ENCODE assay signal across 22 cellular contexts in the genomic region with DNA sequence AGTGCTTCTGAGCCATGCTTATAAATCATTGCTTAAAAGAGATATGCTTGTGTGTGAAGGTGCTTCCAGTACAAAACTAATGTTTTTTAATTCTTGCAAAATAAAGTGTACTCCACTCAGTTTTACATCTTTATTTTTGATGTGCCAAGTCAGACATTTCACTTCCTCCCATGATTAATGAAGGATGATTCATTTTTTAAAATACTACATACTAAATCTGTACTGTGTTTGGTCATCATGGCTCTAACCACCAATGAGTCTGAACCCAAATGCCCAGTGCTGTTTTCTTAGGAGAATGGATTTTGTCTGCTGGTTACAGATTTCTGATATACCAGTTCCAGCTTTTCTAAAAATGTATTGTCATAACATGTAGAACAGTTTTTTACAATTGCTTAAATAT. TPM values are rescaled to one million over a fixed set of nuclear protein-coding genes. Genes with fewer than 3 reads are reported as not detected.
DNase-seq lines count a peak whose midpoint lies in the region; ATAC-seq and TF ChIP-seq lines count a peak whose summit lies in the region.
"Had no signal": no experiment of that assay in that cellular context is flagged by ENCODE, and none has a peak within 500 bp of the region (broad histone marks: within the 10 kb centered on the region; RNA-seq: fewer than 3 reads in every experiment).

No MANE protein-coding gene starts in this region.

- H3K79me2 ChIP-seq in smooth muscle cell (ENCODE audit: low read depth): no peaks in the 10 kb centered on the region

- intact Hi-C loops in dendritic cell treated with granulocyte-macrophage colony-stimulating factor and Interleukin-4, amounts not matched to agents 40 ng/mL and 50 ng/mL, for 4 days (cut with micrococcal nuclease): loop anchor here (5.0 kb wide), 1 partner anchor 34 kb away; no protein-coding TSS in a partner anchor
- intact Hi-C loops in naive thymus-derived CD4-positive, alpha-beta T cell (cut with micrococcal nuclease): no loop called here
- intact Hi-C loops in activated CD4-positive, alpha-beta T cell treated with anti-CD3 and anti-CD28 coated beads for 36 hours (cut with DNase I, micrococcal nuclease): no loop called here

- DNase-seq in ELR (ENCODE audit: low read depth) (peak; percentile 53), NCI-H226 (peak; percentile 6), smooth muscle cell (lab: John Stamatoyannopoulos, UW; ENCODE audit: unreplicated experiment) (no peak)
- no peak for DNase-seq in naive thymus-derived CD4-positive, alpha-beta T cell
- DNase-seq in activated CD4-positive, alpha-beta T cell treated with anti-CD3 and anti-CD28 coated beads for 36 hours: no peak
- DNase-seq: activated gamma-delta T cell; BE2C; body of pancreas; DMS53; effector CD4-positive, alpha-beta T cell; immature natural killer cell; mesendoderm; NCI-H1436 treated with DMSO at 0.1 percent for 48 hours; NCI-H446; T-helper 1 cell had no signal

- TF ChIP-seq CTCF in smooth muscle cell (IDR thresholded peaks at IDR 0.05; ENCODE audit: borderline replicate concordance, insufficient read depth, poor library complexity, severe bottlenecking): no peak

- H3K36me3 ChIP-seq in naive thymus-derived CD4-positive, alpha-beta T cell (ENCODE audit: control insufficient read depth in 2 of 3, insufficient read depth in 3 of 3, low read length in 3 of 3): no peaks in the 10 kb centered on the region
- no peaks in the 10 kb centered on the region for H3K36me3 ChIP-seq in smooth muscle cell (ENCODE audit: low read depth)
- H3K36me3 ChIP-seq: BE2C, neural progenitor cell had no signal

- no peak overlapping the region for H3K27ac ChIP-seq in naive thymus-derived CD4-positive, alpha-beta T cell (ENCODE audit: low read depth, low read length)
- H3K27ac ChIP-seq in smooth muscle cell (ENCODE audit: low read depth): no peak overlapping the region
- H3K27ac ChIP-seq: body of pancreas, neural progenitor cell had no signal

- no peak overlapping the region for H3K9ac ChIP-seq in smooth muscle cell (ENCODE audit: low read depth)
- H3K9ac ChIP-seq: neural progenitor cell had no signal

- H3K9me3 ChIP-seq in naive thymus-derived CD4-positive, alpha-beta T cell (ENCODE audit: control insufficient read depth in 2 of 3, low read length in 3 of 3): no peaks in the 10 kb centered on the region
- H3K9me3 ChIP-seq in smooth muscle cell (replicated peaks; ENCODE audit: low read depth): no peaks in the 10 kb centered on the region
- H3K9me3 ChIP-seq: BE2C, body of pancreas had no signal

- no peak overlapping the region for H2AFZ ChIP-seq in smooth muscle cell (ENCODE audit: low read depth)
- H2AFZ ChIP-seq: neural progenitor cell had no signal

- peaks cover 39% of the 10 kb centered on the region for H3K4me1 Mint-ChIP-seq in dendritic cell treated with granulocyte-macrophage colony-stimulating factor and Interleukin-4, amounts not matched to agents 40 ng/mL and 50 ng/mL, for 4 days (ENCODE audit: low read depth)
- no peaks in the 10 kb centered on the region for H3K4me1 Mint-ChIP-seq in naive thymus-derived CD4-positive, alpha-beta T cell
- no peaks in the 10 kb centered on the region for H3K4me1 Mint-ChIP-seq in activated CD4-positive, alpha-beta T cell treated with anti-CD3 and anti-CD28 coated beads for 36 hours
- H3K4me1 Mint-ChIP-seq: immature natural killer cell had no signal

- no peaks in the 10 kb centered on the region for H3K27me3 Mint-ChIP-seq in dendritic cell treated with granulocyte-macrophage colony-stimulating factor and Interleukin-4, amounts not matched to agents 40 ng/mL and 50 ng/mL, for 4 days
- H3K27me3 Mint-ChIP-seq in naive thymus-derived CD4-positive, alpha-beta T cell: peaks cover 0 to 6% (median 0%) of the 10 kb centered on the region in 5 donors
- no peaks in the 10 kb centered on the region for H3K27me3 Mint-ChIP-seq in activated CD4-positive, alpha-beta T cell treated with anti-CD3 and anti-CD28 coated beads for 36 hours

- CTCF ChIA-PET in naive thymus-derived CD4-positive, alpha-beta T cell (lab: Charles Lee): interaction anchor here (0.7 kb wide), 1 partner anchor 1782 kb away, joined by 3 read pairs; no protein-coding TSS in a partner anchor
- CTCF ChIA-PET in activated CD4-positive, alpha-beta T cell treated with anti-CD3 and anti-CD28 coated beads for 36 hours (lab: Charles Lee): no interaction called here

- POLR2A ChIA-PET in naive thymus-derived CD4-positive, alpha-beta T cell (lab: Charles Lee): no interaction called here
- POLR2A ChIA-PET in activated CD4-positive, alpha-beta T cell treated with anti-CD3 and anti-CD28 coated beads for 36 hours (lab: Charles Lee): no interaction called here

- H3K4me1 ChIP-seq in naive thymus-derived CD4-positive, alpha-beta T cell (ENCODE audit: control insufficient read depth in 2 of 2, insufficient read depth in 2 of 2, low read length in 2 of 2): no peaks in the 10 kb centered on the region
- no peaks in the 10 kb centered on the region for H3K4me1 ChIP-seq in smooth muscle cell (ENCODE audit: low read depth)
- H3K4me1 ChIP-seq: BE2C, body of pancreas, neural progenitor cell had no signal

- no peaks in the 10 kb centered on the region for H3F3A ChIP-seq in smooth muscle cell (ENCODE audit: low read depth)

- H3K4me3 ChIP-seq in naive thymus-derived CD4-positive, alpha-beta T cell (ENCODE audit: low read length): no peak overlapping the region
- H3K4me3 ChIP-seq in smooth muscle cell: no peak overlapping the region
- H3K4me3 ChIP-seq: body of pancreas, neural progenitor cell had no signal

- no peaks in the 10 kb centered on the region for H4K20me1 ChIP-seq in smooth muscle cell (ENCODE audit: low read depth)

- H3K27ac Mint-ChIP-seq in dendritic cell treated with granulocyte-macrophage colony-stimulating factor and Interleukin-4, amounts not matched to agents 40 ng/mL and 50 ng/mL, for 4 days: peak overlapping the region; percentile 65
- H3K27ac Mint-ChIP-seq in naive thymus-derived CD4-positive, alpha-beta T cell: no peak overlapping the region
- no peak overlapping the region for H3K27ac Mint-ChIP-seq in activated CD4-positive, alpha-beta T cell treated with anti-CD3 and anti-CD28 coated beads for 36 hours
- H3K27ac Mint-ChIP-seq: immature natural killer cell; neural progenitor cell; stimulated activated naive CD8-positive, alpha-beta T cell treated with anti-CD3 and anti-CD28 coated beads, Interleukin-15, Interleukin-2, amounts not matched to agents 100 ng/mL and 50 ng/mL, for 24 hours had no signal

- ATAC-seq in naive thymus-derived CD4-positive, alpha-beta T cell: peak; percentile 46
- ATAC-seq in GM21447 (IDR thresholded peaks at IDR 0.05; ENCODE audit: unreplicated experiment) (no peak), GM19397 (IDR thresholded peaks at IDR 0.05; ENCODE audit: unreplicated experiment) (no peak)
- no peak for ATAC-seq in activated CD4-positive, alpha-beta T cell treated with anti-CD3 and anti-CD28 coated beads for 36 hours
- ATAC-seq: body of pancreas, HCT116, Panc1 had no signal

- no peaks in the 10 kb centered on the region for H3K27me3 ChIP-seq in naive thymus-derived CD4-positive, alpha-beta T cell (ENCODE audit: control insufficient read depth in 2 of 2, insufficient read depth in 2 of 2, low read length in 2 of 2)
- no peaks in the 10 kb centered on the region for H3K27me3 ChIP-seq in smooth muscle cell (ENCODE audit: low read depth)
- H3K27me3 ChIP-seq: body of pancreas, neural progenitor cell had no signal

- H3K4me2 ChIP-seq in smooth muscle cell: no peak overlapping the region
- H3K4me2 ChIP-seq: neural progenitor cell had no signal

- H3K9me3 Mint-ChIP-seq in dendritic cell treated with granulocyte-macrophage colony-stimulating factor and Interleukin-4, amounts not matched to agents 40 ng/mL and 50 ng/mL, for 4 days: no peaks in the 10 kb centered on the region
- H3K9me3 Mint-ChIP-seq in naive thymus-derived CD4-positive, alpha-beta T cell: no peaks in the 10 kb centered on the region
- no peaks in the 10 kb centered on the region for H3K9me3 Mint-ChIP-seq in activated CD4-positive, alpha-beta T cell treated with anti-CD3 and anti-CD28 coated beads for 36 hours (ENCODE audit: low read depth)
- H3K9me3 Mint-ChIP-seq: immature natural killer cell; neural progenitor cell; stimulated activated naive CD8-positive, alpha-beta T cell treated with anti-CD3 and anti-CD28 coated beads, Interleukin-15, Interleukin-2, amounts not matched to agents 100 ng/mL and 50 ng/mL, for 24 hours had no signal

- no peaks in the 10 kb centered on the region for H3K36me3 Mint-ChIP-seq in dendritic cell treated with granulocyte-macrophage colony-stimulating factor and Interleukin-4, amounts not matched to agents 40 ng/mL and 50 ng/mL, for 4 days (ENCODE audit: low read depth)
- no peaks in the 10 kb centered on the region for H3K36me3 Mint-ChIP-seq in naive thymus-derived CD4-positive, alpha-beta T cell
- H3K36me3 Mint-ChIP-seq in activated CD4-positive, alpha-beta T cell treated with anti-CD3 and anti-CD28 coated beads for 36 hours (ENCODE audit: low read depth): no peaks in the 10 kb centered on the region
- H3K36me3 Mint-ChIP-seq: immature natural killer cell, neural progenitor cell had no signal

- no peak overlapping the region for H3K4me3 Mint-ChIP-seq in dendritic cell treated with granulocyte-macrophage colony-stimulating factor and Interleukin-4, amounts not matched to agents 40 ng/mL and 50 ng/mL, for 4 days
- H3K4me3 Mint-ChIP-seq in naive thymus-derived CD4-positive, alpha-beta T cell: no peak overlapping the region
- H3K4me3 Mint-ChIP-seq in activated CD4-positive, alpha-beta T cell treated with anti-CD3 and anti-CD28 coated beads for 36 hours: no peak overlapping the region
- H3K4me3 Mint-ChIP-seq: immature natural killer cell; neural progenitor cell; stimulated activated naive CD8-positive, alpha-beta T cell treated with anti-CD3 and anti-CD28 coated beads, Interleukin-15, Interleukin-2, amounts not matched to agents 100 ng/mL and 50 ng/mL, for 24 hours had no signal

RNA-seq across cellular contexts. Expression of a gene that starts 31.9 kb away (rescaled TPM):
- 10 to 100 TPM in 1 of 5 experiments, 1 to 10 TPM in 1, under 1 TPM in 2, not detected in 1; 0.57 to 20.8 (median 1.3) TPM for total RNA-seq in naive thymus-derived CD4-positive, alpha-beta T cell
- not detected for polyA plus RNA-seq in naive thymus-derived CD4-positive, alpha-beta T cell
- total RNA-seq in activated CD4-positive, alpha-beta T cell treated with anti-CD3 and anti-CD28 coated beads for 36 hours: not detected
- total RNA-seq in smooth muscle cell: 26.9 and 29.5 TPM in 2 replicates
- polyA plus RNA-seq in smooth muscle cell: 16.0 TPM in 2 replicates
- polyA plus RNA-seq: immature natural killer cell had no signal

Comparison
In these comparisons a context has a peak if more than half of its experiments do, and no peak if none do; other contexts are left out.
1. DNase-seq: peak in ELR (single experiment) and NCI-H226 (single experiment); none in naive thymus-derived CD4-positive, alpha-beta T cell (0 of 9), activated CD4-positive, alpha-beta T cell treated with anti-CD3 and anti-CD28 coated beads for 36 hours (single experiment) and smooth muscle cell (single experiment).